8 cellular contexts compared by ENCODE assay signal in genomic region chr19:18833849-18834643, GRCh38. TPM values are rescaled to one million over a fixed set of nuclear protein-coding genes. Genes with fewer than 3 reads are reported as not detected.
DNase-seq lines count a peak whose midpoint lies in the region; ATAC-seq, FAIRE-seq and TF ChIP-seq lines count a peak whose summit lies in the region.

No MANE protein-coding gene starts in this region.

- no peak for TF ChIP-seq CTCF in kidney (IDR thresholded peaks at IDR 0.05; ENCODE audit: borderline replicate concordance, extremely low read depth, insufficient read depth)

- H3K27ac ChIP-seq in BLaER1, result 0 out of 2 replicates have a peak overlapping the region, but pooled peaks have one; percentile 9
- H3K27ac ChIP-seq in HUES6 (ENCODE audit: low read depth, low read length), result no peak overlapping the region
- peak overlapping the region in 1 of 2 donors; percentile 52 for H3K27ac ChIP-seq in kidney (ENCODE audit: low read depth in 2 of 2, low read length in 2 of 2)
- peak overlapping the region; percentile 49 for H3K27ac ChIP-seq in thymus (ENCODE audit: low read depth)

- H3K9me3 ChIP-seq in BLaER1 (no peaks in the 10 kb centered on the region), HUES6 (ENCODE audit: control insufficient read depth, insufficient read depth, low read depth, low read length) (no peaks in the 10 kb centered on the region), kidney (ENCODE audit: control insufficient read depth in 1 of 2, low read length in 2 of 2) (no peaks in the 10 kb centered on the region), thymus (ENCODE audit: control insufficient read depth) (no peaks in the 10 kb centered on the region)

- H3K4me1 ChIP-seq in BLaER1 (peaks cover 56% of the 10 kb centered on the region), HUES6 (ENCODE audit: control insufficient read depth, insufficient read depth, low read length) (peaks cover 18% of the 10 kb centered on the region), kidney (ENCODE audit: control insufficient read depth in 1 of 2, insufficient read depth in 1 of 2, low read depth in 1 of 2, low read length in 2 of 2) (peaks cover 19 to 35% of the 10 kb centered on the region in 2 donors), thymus (ENCODE audit: control insufficient read depth, insufficient read depth, low read length) (peaks cover 11% of the 10 kb centered on the region)

- H3K36me3 ChIP-seq in BLaER1, result peaks cover 55% of the 10 kb centered on the region
- H3K36me3 ChIP-seq in HUES6 (ENCODE audit: control insufficient read depth, insufficient read depth, low read length), result peaks cover 31% of the 10 kb centered on the region
- peaks cover 2 to 7% of the 10 kb centered on the region in 2 donors for H3K36me3 ChIP-seq in kidney (ENCODE audit: control insufficient read depth in 1 of 2, insufficient read depth in 2 of 2, low read length in 2 of 2)
- peaks cover 23% of the 10 kb centered on the region for H3K36me3 ChIP-seq in thymus (ENCODE audit: control insufficient read depth, insufficient read depth)

- peak overlapping the region; percentile 97 for H3K4me2 ChIP-seq in BLaER1

- H3K4me1 Mint-ChIP-seq in activated naive CD4-positive, alpha-beta T cell treated with anti-CD3 and anti-CD28 coated beads, Interleukin-2, amount 10 ng/mL, durations not matched to agents 7 days and 5 days, result peaks cover 52% of the 10 kb centered on the region

- DNase-seq in activated naive CD4-positive, alpha-beta T cell treated with anti-CD3 and anti-CD28 coated beads, Interleukin-2, amount 10 ng/mL, durations not matched to agents 7 days and 5 days, result no peak
- DNase-seq in kidney (no peak), GM19240 (ENCODE audit: insufficient read length, low spot score) (no peak)

- H4K20me1 ChIP-seq in BLaER1, result peaks cover 72% of the 10 kb centered on the region

- no peaks in the 10 kb centered on the region for H3K9me3 Mint-ChIP-seq in activated naive CD4-positive, alpha-beta T cell treated with anti-CD3 and anti-CD28 coated beads, Interleukin-2, amount 10 ng/mL, durations not matched to agents 7 days and 5 days

- WGBS in thymus, result 60% methylated on average over 18 of the region's 18 CpGs

- CTCF ChIA-PET in activated naive CD4-positive, alpha-beta T cell treated with anti-CD3 and anti-CD28 coated beads, Interleukin-2, amount 10 ng/mL, durations not matched to agents 7 days and 5 days (lab: Charles Lee), result interaction anchor here (0.6 to 2.7 kb wide), 2 partner anchors 10 to 13 kb away, joined by 3 to 12 read pairs; no protein-coding TSS in a partner anchor

- H3K27ac Mint-ChIP-seq in activated naive CD4-positive, alpha-beta T cell treated with anti-CD3 and anti-CD28 coated beads, Interleukin-2, amount 10 ng/mL, durations not matched to agents 7 days and 5 days, result peak overlapping the region; percentile 82

- no peak for ATAC-seq in HG03095 (IDR thresholded peaks at IDR 0.05; ENCODE audit: unreplicated experiment)
- ATAC-seq in HG02759 (IDR thresholded peaks at IDR 0.05; ENCODE audit: unreplicated experiment), result no peak

- FAIRE-seq in kidney (lab: Jason Lieb, UNC), result no peak

- intact Hi-C loops in kidney (cut with DNase I), result no loop called here

- H3K4me3 ChIP-seq in BLaER1 (peak overlapping the region; percentile 100), HUES6 (ENCODE audit: low read depth, low read length) (peak overlapping the region; percentile 98), kidney (ENCODE audit: low read length in 2 of 2) (peak overlapping the region; percentile 69 to 83), thymus (ENCODE audit: low read length) (peak overlapping the region; percentile 57)

- peak overlapping the region; percentile 96 for H3K9ac ChIP-seq in BLaER1
- H3K9ac ChIP-seq in HUES6 (ENCODE audit: low read length), result peak overlapping the region; percentile 18
- H3K9ac ChIP-seq in kidney (ENCODE audit: low read length in 2 of 2), result peak overlapping the region; percentile 79 to 84

- no peaks in the 10 kb centered on the region for H3K27me3 ChIP-seq in BLaER1
- peaks cover 3% of the 10 kb centered on the region; the same call in 1 of the 2 replicates for H3K27me3 ChIP-seq in HUES6 (ENCODE audit: control insufficient read depth, insufficient read depth, low read length)
- no peaks in the 10 kb centered on the region for H3K27me3 ChIP-seq in thymus (ENCODE audit: control insufficient read depth, insufficient read depth)

- peak overlapping the region; percentile 87 for H3K4me3 Mint-ChIP-seq in activated naive CD4-positive, alpha-beta T cell treated with anti-CD3 and anti-CD28 coated beads, Interleukin-2, amount 10 ng/mL, durations not matched to agents 7 days and 5 days

- peaks cover 8% of the 10 kb centered on the region for H3K27me3 Mint-ChIP-seq in activated naive CD4-positive, alpha-beta T cell treated with anti-CD3 and anti-CD28 coated beads, Interleukin-2, amount 10 ng/mL, durations not matched to agents 7 days and 5 days

- H3K36me3 Mint-ChIP-seq in activated naive CD4-positive, alpha-beta T cell treated with anti-CD3 and anti-CD28 coated beads, Interleukin-2, amount 10 ng/mL, durations not matched to agents 7 days and 5 days, result peaks cover 47% of the 10 kb centered on the region

RNA-seq across cellular contexts. Expression of gene UPF1, which starts 2.3 kb away (rescaled TPM):
- 70.1 TPM for total RNA-seq in kidney
- polyA plus RNA-seq in kidney (ENCODE audit: insufficient read depth, low read depth, low replicate concordance) (34.2 TPM), thymus (61.0 TPM)

RNA-seq across cellular contexts. Expression of gene COMP, which starts 42.9 kb away (rescaled TPM):
- 33.2 TPM for total RNA-seq in kidney
- polyA plus RNA-seq in kidney (ENCODE audit: insufficient read depth, low read depth, low replicate concordance), result 1.8 TPM
- 1.5 TPM for polyA plus RNA-seq in thymus

Comparison
In these comparisons a context has a peak if more than half of its experiments do, and no peak if none do; other contexts are left out.
1. H3K9ac ChIP-seq: peak in every context shown above with its lines; median percentile 96 in BLaER1; 82 in kidney; 18 in HUES6.